ENCODE assay signal across 8 cellular contexts in genomic region chr9:69421908-69422801, GRCh38.
DNase-seq lines count a peak whose midpoint lies in the region; ATAC-seq and TF ChIP-seq lines count a peak whose summit lies in the region.

No MANE protein-coding gene starts in this region.

- no peaks in the 10 kb centered on the region for H3K9me3 ChIP-seq in DOHH2 (ENCODE audit: control insufficient read depth, insufficient read depth, low read length)
- peaks cover 0 to 2% of the 10 kb centered on the region in 2 donors for H3K9me3 ChIP-seq in lung (ENCODE audit: control insufficient read depth in 2 of 2, insufficient read depth in 1 of 2, low read length in 1 of 2)

- H3K27ac ChIP-seq in DOHH2 (ENCODE audit: low read depth, low read length): no peak overlapping the region
- no peak overlapping the region for H3K27ac ChIP-seq in lung (ENCODE audit: low read depth in 1 of 2, low read length in 1 of 2)

- no peaks in the 10 kb centered on the region for H4K20me1 ChIP-seq in DOHH2 (ENCODE audit: control insufficient read depth, insufficient read depth, low read depth, low read length)

- H3K4me1 ChIP-seq in DOHH2 (ENCODE audit: control insufficient read depth, low read length) (no peaks in the 10 kb centered on the region), lung (ENCODE audit: control insufficient read depth in 2 of 2, insufficient read depth in 2 of 2, low read length in 2 of 2) (no peaks in the 10 kb centered on the region)

- peaks cover 45% of the 10 kb centered on the region for H3K27me3 Mint-ChIP-seq in stimulated activated memory B cell treated with anti-CD40 and anti-IgM and Interleukin-4, amounts not matched to agents 10 μg/mL and 1 μg/mL and 100 μg/mL, for 72 hours

- no peaks in the 10 kb centered on the region for H3K4me1 Mint-ChIP-seq in stimulated activated memory B cell treated with anti-CD40 and anti-IgM and Interleukin-4, amounts not matched to agents 10 μg/mL and 1 μg/mL and 100 μg/mL, for 72 hours

- no peaks in the 10 kb centered on the region for H3K36me3 ChIP-seq in DOHH2 (ENCODE audit: control insufficient read depth, low read length)
- H3K36me3 ChIP-seq in lung (ENCODE audit: control insufficient read depth in 2 of 2, insufficient read depth in 2 of 2, low read length in 2 of 2): no peaks in the 10 kb centered on the region

- no peaks in the 10 kb centered on the region for H3F3A ChIP-seq in DOHH2 (ENCODE audit: control insufficient read depth, insufficient read depth)

- no peaks in the 10 kb centered on the region for H3K36me3 Mint-ChIP-seq in stimulated activated memory B cell treated with anti-CD40 and anti-IgM and Interleukin-4, amounts not matched to agents 10 μg/mL and 1 μg/mL and 100 μg/mL, for 72 hours

- ATAC-seq in HG02678 (IDR thresholded peaks at IDR 0.05; ENCODE audit: unreplicated experiment) (peak; percentile 54), lung (ENCODE audit: insufficient read depth, low FRiP score) (peak; percentile 88), GM18873 (IDR thresholded peaks at IDR 0.05; ENCODE audit: low FRiP score, unreplicated experiment) (no peak)
- ATAC-seq in stimulated activated memory B cell treated with anti-CD40 and anti-IgM and Interleukin-4, amounts not matched to agents 10 μg/mL and 1 μg/mL and 100 μg/mL, for 72 hours: peak; percentile 56

- H3K27me3 ChIP-seq in DOHH2 (ENCODE audit: control insufficient read depth, low read length) (no peaks in the 10 kb centered on the region), lung (ENCODE audit: control insufficient read depth, insufficient read depth) (no peaks in the 10 kb centered on the region)

- no peaks in the 10 kb centered on the region for H3K9me3 Mint-ChIP-seq in stimulated activated memory B cell treated with anti-CD40 and anti-IgM and Interleukin-4, amounts not matched to agents 10 μg/mL and 1 μg/mL and 100 μg/mL, for 72 hours

- peak; percentile 91 for TF ChIP-seq CTCF in DOHH2 (IDR thresholded peaks at IDR 0.05; ENCODE audit: low read depth, low read length, poor library complexity, severe bottlenecking)
- TF ChIP-seq CTCF in lung (IDR thresholded peaks at IDR 0.05; ENCODE audit: control extremely low read depth, extremely low read depth): peak; percentile 79

- no peak overlapping the region for H3K27ac Mint-ChIP-seq in stimulated activated memory B cell treated with anti-CD40 and anti-IgM and Interleukin-4, amounts not matched to agents 10 μg/mL and 1 μg/mL and 100 μg/mL, for 72 hours

- H3K4me3 ChIP-seq in DOHH2 (ENCODE audit: low read length) (no peak overlapping the region), lung (no peak overlapping the region)

- DNase-seq in NCI-H2171 treated with DMSO at 0.1 percent for 48 hours (lab: John Stamatoyannopoulos, UW) (peak; percentile 74), lung (ENCODE audit: low spot score) (peak; percentile 58)
- peak; percentile 18 to 22 for DNase-seq in activated CD4-positive, alpha-beta T cell treated with anti-CD3 and anti-CD28 coated beads, Interleukin-2, amount 50 U/mL, for 4 hours
- DNase-seq in effector CD8-positive, alpha-beta T cell (lab: John Stamatoyannopoulos, UW): peak; percentile 18

- no peak overlapping the region for H3K4me2 ChIP-seq in DOHH2 (ENCODE audit: low read length)

- H3K4me3 Mint-ChIP-seq in stimulated activated memory B cell treated with anti-CD40 and anti-IgM and Interleukin-4, amounts not matched to agents 10 μg/mL and 1 μg/mL and 100 μg/mL, for 72 hours: no peak overlapping the region

- WGBS in lung, 2 donors: 60 to 63% methylated on average over 16 of the region's 16 CpGs

- no peaks in the 10 kb centered on the region for H3K9me2 ChIP-seq in DOHH2 (replicated peaks; ENCODE audit: control insufficient read depth, low read length)

- H3K79me2 ChIP-seq in DOHH2 (ENCODE audit: control insufficient read depth, low read length): no peaks in the 10 kb centered on the region

Comparison
In these comparisons a context has a peak if more than half of its experiments do, and no peak if none do; other contexts are left out.
1. DNase-seq: peak in every context shown above with its lines; median percentile 74 in NCI-H2171 treated with DMSO at 0.1 percent for 48 hours; 58 in lung; 20 in activated CD4-positive, alpha-beta T cell treated with anti-CD3 and anti-CD28 coated beads, Interleukin-2, amount 50 U/mL, for 4 hours; 18 in effector CD8-positive, alpha-beta T cell.